Comparison of ENCODE assay signal across 8 cellular contexts in the genomic region with DNA sequence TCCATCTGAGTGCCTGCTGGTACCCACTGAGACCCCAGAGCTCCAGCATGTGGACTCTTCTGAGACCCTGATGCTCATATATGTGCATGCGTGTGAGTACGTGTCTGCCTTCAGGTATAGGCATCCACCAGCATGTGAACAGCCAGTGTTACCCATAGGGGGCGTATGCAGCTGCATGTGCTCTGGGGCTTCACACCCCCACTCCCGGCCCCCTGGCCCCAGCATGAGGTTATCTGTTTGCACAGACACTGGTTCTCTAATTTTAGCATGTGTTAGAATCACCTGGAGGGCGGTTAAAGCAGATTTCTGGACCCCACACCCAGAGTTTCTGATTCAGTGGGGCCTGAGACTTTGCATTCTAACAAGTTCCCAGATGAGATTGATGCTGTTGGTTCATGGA. TPM values are rescaled to one million over a fixed set of nuclear protein-coding genes. Genes with fewer than 3 reads are reported as not detected.
DNase-seq lines count a peak whose midpoint lies in the region; ATAC-seq, FAIRE-seq and TF ChIP-seq lines count a peak whose summit lies in the region.

No MANE protein-coding gene starts in this region.

- DNase-seq in D721Med (ENCODE audit: insufficient read length, low spot score) (no peak), MM.1S (no peak), mucosa of descending colon (peak in 1 of 3 donors; percentile 29), stomach (no peak), hippocampal formation (lab: John Stamatoyannopoulos, UW) (no peak), left cardiac atrium (no peak)

- H3K27ac ChIP-seq in MM.1S (ENCODE audit: low read length) (no peak overlapping the region), stomach (no peak overlapping the region)

- TF ChIP-seq POLR2A in stomach (IDR thresholded peaks at IDR 0.05), result no peak

- peak; percentile 72 for ATAC-seq in activated T-helper 17 cell treated with anti-CD3 and anti-CD28 coated beads, Interleukin-2, amount 50 U/mL, for 72 hours (replicated peaks)
- peak; percentile 45 for ATAC-seq in mucosa of descending colon
- ATAC-seq in GM18519 (IDR thresholded peaks at IDR 0.05; ENCODE audit: low FRiP score, unreplicated experiment), result no peak
- no peak for ATAC-seq in left cardiac atrium

- no peak for FAIRE-seq in D721Med (lab: Jason Lieb, UNC)

- intact Hi-C loops in mucosa of descending colon (cut with DNase I, micrococcal nuclease), result no loop called here
- intact Hi-C loops in stomach (cut with DNase I; ENCODE audit: low total_unique reads), result no loop called here
- intact Hi-C loops in left cardiac atrium (cut with DNase I), result no loop called here

- peak; percentile 33 for TF ChIP-seq CTCF in D721Med (IDR thresholded peaks at IDR 0.05; ENCODE audit: insufficient read depth, missing control alignments)
- peak; percentile 45 for TF ChIP-seq CTCF in MM.1S (IDR thresholded peaks at IDR 0.05; ENCODE audit: low read length)
- TF ChIP-seq CTCF in mucosa of descending colon (IDR thresholded peaks at IDR 0.05), result no peak
- peak in 1 of 7 experiments; percentile 19 for TF ChIP-seq CTCF in stomach (IDR thresholded peaks at IDR 0.05)

- TF ChIP-seq EP300 in stomach (IDR thresholded peaks at IDR 0.05), result no peak

- H3K27me3 Mint-ChIP-seq in activated T-helper 17 cell treated with anti-CD3 and anti-CD28 coated beads, Interleukin-2, amount 50 U/mL, for 72 hours, result no peaks in the 10 kb centered on the region

- H3K4me3 ChIP-seq in MM.1S (ENCODE audit: low read length) (no peak overlapping the region), mucosa of descending colon (no peak overlapping the region), stomach (no peak overlapping the region)

- H4K20me1 ChIP-seq in MM.1S (ENCODE audit: insufficient read depth, low read length), result no peaks in the 10 kb centered on the region

- H2AFZ ChIP-seq in MM.1S (ENCODE audit: low read length), result no peak overlapping the region

- H3K4me1 ChIP-seq in MM.1S (ENCODE audit: low read length) (no peaks in the 10 kb centered on the region), mucosa of descending colon (ENCODE audit: low read depth) (peaks cover 3% of the 10 kb centered on the region), stomach (peaks cover 0 to 15% (median 12%) of the 10 kb centered on the region in 4 donors)

- no peaks in the 10 kb centered on the region for H3K36me3 ChIP-seq in MM.1S (replicated peaks; ENCODE audit: insufficient read depth, low read length)
- no peaks in the 10 kb centered on the region for H3K36me3 ChIP-seq in mucosa of descending colon (ENCODE audit: low read depth)
- no peaks in the 10 kb centered on the region for H3K36me3 ChIP-seq in stomach

- no peaks in the 10 kb centered on the region for H3K79me2 ChIP-seq in MM.1S (ENCODE audit: low read length)

- no peaks in the 10 kb centered on the region for H3K4me1 Mint-ChIP-seq in activated T-helper 17 cell treated with anti-CD3 and anti-CD28 coated beads, Interleukin-2, amount 50 U/mL, for 72 hours

- no peak overlapping the region for H3K9ac ChIP-seq in MM.1S (ENCODE audit: low read length)

- no peak overlapping the region for H3K27ac Mint-ChIP-seq in activated T-helper 17 cell treated with anti-CD3 and anti-CD28 coated beads, Interleukin-2, amount 50 U/mL, for 72 hours

- H3K27me3 ChIP-seq in MM.1S (replicated peaks; ENCODE audit: insufficient read depth, low read length) (no peaks in the 10 kb centered on the region), stomach (no peaks in the 10 kb centered on the region)

- H3K9me3 ChIP-seq in MM.1S (replicated peaks; ENCODE audit: insufficient read depth, low read length) (no peaks in the 10 kb centered on the region), mucosa of descending colon (no peaks in the 10 kb centered on the region), stomach (no peaks in the 10 kb centered on the region)

- 61 to 81% (median 67%) methylated on average over 4 to 5 of the region's 5 CpGs for WGBS in stomach, 5 donors

- no peaks in the 10 kb centered on the region for H3K9me3 Mint-ChIP-seq in activated T-helper 17 cell treated with anti-CD3 and anti-CD28 coated beads, Interleukin-2, amount 50 U/mL, for 72 hours

- no peaks in the 10 kb centered on the region for H3F3A ChIP-seq in MM.1S (ENCODE audit: insufficient read depth, low read length)

- no peak overlapping the region for H3K4me2 ChIP-seq in MM.1S (ENCODE audit: low read depth, low read length)

- H3K4me3 Mint-ChIP-seq in activated T-helper 17 cell treated with anti-CD3 and anti-CD28 coated beads, Interleukin-2, amount 50 U/mL, for 72 hours, result no peak overlapping the region

- H3K9me2 ChIP-seq in MM.1S (replicated peaks; ENCODE audit: insufficient read depth, low read length), result no peaks in the 10 kb centered on the region

- no peaks in the 10 kb centered on the region for H3K36me3 Mint-ChIP-seq in activated T-helper 17 cell treated with anti-CD3 and anti-CD28 coated beads, Interleukin-2, amount 50 U/mL, for 72 hours (ENCODE audit: low read depth)

RNA-seq across cellular contexts. Expression of a gene that starts 0.8 kb away (rescaled TPM):
- total RNA-seq in activated T-helper 17 cell treated with anti-CD3 and anti-CD28 coated beads, Interleukin-2, amount 50 U/mL, for 72 hours, result under 1 TPM; 0.05 to 0.09 TPM
- total RNA-seq in mucosa of descending colon (10 to 100 TPM in 2 of 3 donors, 1 to 10 TPM in 1; 2.7 to 14.7 (median 10.3) TPM), stomach (10 to 100 TPM in 3 of 5 donors, 1 to 10 TPM in 2; 1.8 to 28.7 (median 14.3) TPM), left cardiac atrium (10 to 100 TPM in 1 of 2 donors, 1 to 10 TPM in 1; 8.2 to 31.1 TPM)
- polyA plus RNA-seq in stomach, result 1 to 10 TPM in 2 of 3 donors, under 1 TPM in 1; 0.76 to 1.9 (median 1.8) TPM

RNA-seq across cellular contexts. Expression of a gene that starts 27.0 kb away (rescaled TPM):
- 10 to 100 TPM; 61.1 to 74.2 TPM for total RNA-seq in activated T-helper 17 cell treated with anti-CD3 and anti-CD28 coated beads, Interleukin-2, amount 50 U/mL, for 72 hours
- 10 to 100 TPM; 39.4 to 51.5 (median 50.8) TPM for total RNA-seq in mucosa of descending colon
- total RNA-seq in stomach, result 100 to 1,000 TPM in 1 of 5 donors, 10 to 100 TPM in 4; 28.6 to 121 (median 85.9) TPM
- polyA plus RNA-seq in stomach, result 10 to 100 TPM; 11.1 to 17.7 (median 11.1) TPM
- 10 to 100 TPM; 40.8 to 52.5 TPM for total RNA-seq in left cardiac atrium

Comparison
In these comparisons a context has a peak if more than half of its experiments do, and no peak if none do; other contexts are left out.
1. ATAC-seq: peak in activated T-helper 17 cell treated with anti-CD3 and anti-CD28 coated beads, Interleukin-2, amount 50 U/mL, for 72 hours (single experiment) and mucosa of descending colon (single experiment); none in GM18519 (single experiment) and left cardiac atrium (0 of 2).